In genomic region chr14:94598816-94599655, GRCh38 we compare ENCODE assay signal across 8 cellular contexts. TPM values are rescaled to one million over a fixed set of nuclear protein-coding genes. Genes with fewer than 3 reads are reported as not detected.
A peak's percentile ranks its signal among the peaks of the same experiment; 100 is the strongest.
DNase-seq lines count a peak whose midpoint lies in the region; ATAC-seq, FAIRE-seq and TF ChIP-seq lines count a peak whose summit lies in the region.

No MANE protein-coding gene starts in this region.

- H3K9ac ChIP-seq in H1 (replicated peaks in 1 of 4; ENCODE audit: extremely low read depth in 1 of 4, low read depth in 3 of 4, low read length in 3 of 4), result no peak overlapping the region

- H3K9me3 ChIP-seq in H1 (ENCODE audit: insufficient read depth in 2 of 2, low read depth in 1 of 2, low read length in 1 of 2), result no peaks in the 10 kb centered on the region

- no peaks in the 10 kb centered on the region for H3K36me3 ChIP-seq in H1 (ENCODE audit: control insufficient read depth in 2 of 4, insufficient read depth in 4 of 4, low read length in 3 of 4)

- no peak overlapping the region for H2BK15ac ChIP-seq in H1 (ENCODE audit: low read length)

- no peak overlapping the region for H4K91ac ChIP-seq in H1 (replicated peaks; ENCODE audit: insufficient read length, low read length)

- H3K79me1 ChIP-seq in H1 (ENCODE audit: low read depth, low read length), result no peaks in the 10 kb centered on the region

- H3K14ac ChIP-seq in H1 (ENCODE audit: insufficient read length), result no peak overlapping the region

- no peak overlapping the region for H3K4ac ChIP-seq in H1 (replicated peaks; ENCODE audit: insufficient read length, low read depth, low read length)

- H2BK5ac ChIP-seq in H1 (ENCODE audit: low read depth, low read length), result 0 out of 2 replicates have a peak overlapping the region, but pooled peaks have one; percentile 24

- H3K4me1 Mint-ChIP-seq in mesothelial cell of epicardium, result peaks cover 29% of the 10 kb centered on the region

- no peak overlapping the region for H3K4me3 ChIP-seq in H1 (ENCODE audit: extremely low read depth in 1 of 4, insufficient read depth in 2 of 4, low read depth in 3 of 4, low read length in 4 of 4)

- no peak overlapping the region for H2BK20ac ChIP-seq in H1 (ENCODE audit: low read length)

- H2AFZ ChIP-seq in H1 (ENCODE audit: low read length), result peak overlapping the region; percentile 75

- H3K23me2 ChIP-seq in H1 (ENCODE audit: low read depth, low read length), result no peaks in the 10 kb centered on the region; the same call in 1 of the 2 replicates

- FAIRE-seq in A204.1 (lab: Jason Lieb, UNC), result peak; percentile 98
- no peak for FAIRE-seq in H1 (lab: Jason Lieb, UNC)

- no peaks in the 10 kb centered on the region for H3K79me2 ChIP-seq in H1 (ENCODE audit: control insufficient read depth in 1 of 2, insufficient read depth in 2 of 2, low read length in 2 of 2)

- H4K20me1 ChIP-seq in H1 (replicated peaks in 1 of 2; ENCODE audit: control insufficient read depth in 1 of 2, insufficient read depth in 2 of 2, low read length in 2 of 2), result no peaks in the 10 kb centered on the region

- H3K18ac ChIP-seq in H1 (ENCODE audit: extremely low read depth, low read length), result peak overlapping the region; percentile 71

- no peaks in the 10 kb centered on the region for H3K27me3 ChIP-seq in H1 (replicated peaks in 1 of 4; ENCODE audit: control insufficient read depth in 3 of 4, extremely low read depth in 1 of 4, insufficient read depth in 3 of 4, low read length in 3 of 4)

- no peak overlapping the region for H3K4me3 Mint-ChIP-seq in mesothelial cell of epicardium

- H2BK12ac ChIP-seq in H1 (ENCODE audit: low read depth, low read length), result peak overlapping the region; percentile 43; the same call in 1 of the 2 replicates

- no peak overlapping the region for H2AK5ac ChIP-seq in H1 (ENCODE audit: low read depth, low read length)

- no peaks in the 10 kb centered on the region for H3K36me3 Mint-ChIP-seq in mesothelial cell of epicardium

- 86% methylated on average over 11 of the region's 11 CpGs; no CpG with 5 or more reads in 1 of the 2 experiments for WGBS in H1 (ENCODE audit: extremely low coverage in 1 of 2, insufficient coverage in 1 of 2, insufficient read length in 1 of 2, insufficient replicate concordance in 2 of 2, low coverage in 1 of 2, low lambda C conversion rate in 2 of 2, missing lambda C conversion rate in 1 of 2), 2 experiments

- TF ChIP-seq CTCF in H1 (IDR thresholded peaks at IDR 0.05; ENCODE audit: control extremely low read depth in 1 of 3, insufficient read depth in 1 of 3, low read depth in 1 of 3, low read length in 3 of 3) (peak; percentile 2 to 15 (median 3); a peak in 3 of 4 replicates), mesothelial cell of epicardium (IDR thresholded peaks at IDR 0.05; ENCODE audit: unreplicated experiment) (no peak)

- H4K8ac ChIP-seq in H1 (ENCODE audit: extremely low read depth, insufficient read depth, low read length), result peak overlapping the region; percentile 29; the same call in 1 of the 2 replicates

- DNase-seq in M059J (ENCODE audit: low read depth), result peak; percentile 92
- DNase-seq in H1 (ENCODE audit: low read depth in 1 of 2, low spot score in 2 of 2), result no peak
- no peak for DNase-seq in mesothelial cell of epicardium (ENCODE audit: low spot score in 2 of 2, unreplicated experiment in 2 of 2)
- no peak for DNase-seq in SHP77 (lab: John Stamatoyannopoulos, UW)
- DNase-seq in CD1c-positive myeloid dendritic cell (ENCODE audit: extremely low spot score), result no peak

- H3K27ac Mint-ChIP-seq in mesothelial cell of epicardium, result peak overlapping the region; percentile 5

- peaks cover 0 to 7% (median 4%) of the 10 kb centered on the region in 4 experiments; a peak in 5 of 7 replicates for H3K4me1 ChIP-seq in H1 (replicated peaks in 1 of 4; ENCODE audit: control insufficient read depth in 3 of 4, insufficient read depth in 4 of 4, low read length in 3 of 4)

- no peak overlapping the region for H3K4me2 ChIP-seq in H1 (ENCODE audit: insufficient read depth in 1 of 2, low read depth in 2 of 2, low read length in 2 of 2)

- H3K23ac ChIP-seq in H1 (ENCODE audit: insufficient read length), result no peak overlapping the region

- CTCF ChIA-PET in H1 (lab: Charles Lee; ENCODE audit: partially characterized antibody), result interaction anchor here (0.6 to 2.4 kb wide), 11 partner anchors 13 to 482 kb away, joined by 3 to 13 read pairs (median 3); partner anchors contain the start of gene SERPINA3

- H2BK120ac ChIP-seq in H1 (replicated peaks; ENCODE audit: low read depth, low read length), result no peak overlapping the region

- ATAC-seq in GM19467 (IDR thresholded peaks at IDR 0.05; ENCODE audit: unreplicated experiment) (no peak), HG03095 (IDR thresholded peaks at IDR 0.05; ENCODE audit: unreplicated experiment) (no peak)

- TF ChIP-seq EP300 in H1 (IDR thresholded peaks at IDR 0.05; ENCODE audit: borderline replicate concordance in 1 of 2, low read depth in 2 of 2, low read length in 2 of 2), result no peak

- no peak overlapping the region for H3K56ac ChIP-seq in H1 (replicated peaks; ENCODE audit: insufficient read length, low read depth, low read length)

- no peak for TF ChIP-seq POLR2A in H1 (IDR thresholded peaks at IDR 0.05; ENCODE audit: control extremely low read depth in 1 of 2, low read depth in 2 of 2, low read length in 2 of 2)

- no peaks in the 10 kb centered on the region for H3K9me3 Mint-ChIP-seq in mesothelial cell of epicardium

- no peak overlapping the region for H4K5ac ChIP-seq in H1 (ENCODE audit: insufficient read length, low read depth, low read length)

- POLR2A ChIA-PET in H1 (lab: Charles Lee; ENCODE audit: partially characterized antibody), result interaction anchor here (0.7 kb wide), 1 partner anchor 100 kb away, joined by 6 read pairs; no protein-coding TSS in a partner anchor

- H3K27ac ChIP-seq in H1 (ENCODE audit: low read depth, low read length), result no peak overlapping the region

- peaks cover 9% of the 10 kb centered on the region for H3K27me3 Mint-ChIP-seq in mesothelial cell of epicardium (ENCODE audit: low read depth)

- TF ChIP-seq RAD21 in H1 (IDR thresholded peaks at IDR 0.05 in 1 of 2, conservative IDR thresholded peaks at IDR 0.05 in 1 of 2; ENCODE audit: low read depth in 2 of 2, low read length in 2 of 2), result peak in 1 of 2 experiments; percentile 33; a peak in 1 of 4 replicates

TF ChIP-seq in H1, 55 proteins besides CTCF, POLR2A, EP300 and RAD21:
- TF ChIP-seq CEBPB (IDR thresholded peaks at IDR 0.05; ENCODE audit: low read depth, low read length), result peak; percentile 81
- TF ChIP-seq TAF7 (optimal IDR thresholded peaks at IDR 0.05; ENCODE audit: borderline replicate concordance, low read depth, low read length), result no peak
- peak; percentile 38; the same call in 1 of the 2 replicates for TF ChIP-seq ATF3 (IDR thresholded peaks at IDR 0.05; ENCODE audit: insufficient read depth, low read depth, low read length)
- TF ChIP-seq TBP (IDR thresholded peaks at IDR 0.05; ENCODE audit: low read depth, low read length), result no peak
TF ChIP-seq in H1: peak in this region for 2.

RNA-seq across cellular contexts. Expression of gene SERPINA3, which starts 13.2 kb away (rescaled TPM):
- 0.07 and 0.15 TPM in 2 replicates for total RNA-seq in M059J (2014; rRNA removed; shearing (Covaris generic))
- not detected in 2 replicates for total RNA-seq in H1 (2021; fragmentation: NEBNext Ultra II Directional; extraction: Animal tissue kit (Norgen Biotek cat#: 25700))
- not detected in 2 replicates for polyA plus RNA-seq in H1 (2011; rRNA removed)
- polyA plus RNA-seq in H1 (2011; cell fraction: cytosol; rRNA removed), result 0.30 TPM
- not detected for polyA plus RNA-seq in H1 (2011; cell fraction: nucleus; rRNA removed)
- polyA plus RNA-seq in H1 (2012, experiment 1 of 2), result not detected in 4 replicates
- polyA plus RNA-seq in H1 (2012, experiment 2 of 2), result 0.17 TPM
- not detected for polyA plus RNA-seq in H1 (2013, experiment 1 of 2)
- not detected for polyA plus RNA-seq in H1 (2013, experiment 2 of 2)
- not detected in 2 replicates for polyA minus RNA-seq in H1 (2011; rRNA and poly(A)+ RNA removed)
- not detected for polyA minus RNA-seq in H1 (2011; cell fraction: cytosol; rRNA and poly(A)+ RNA removed)
- not detected for polyA minus RNA-seq in H1 (2011; cell fraction: nucleus; rRNA and poly(A)+ RNA removed)
- 0.11 to 0.29 TPM in 2 of 3 replicates, not detected in the other for total RNA-seq in mesothelial cell of epicardium

RNA-seq across cellular contexts. Expression of gene SERPINA5, which starts 17.8 kb away (rescaled TPM):
- 0.05 TPM in 1 of 2 replicates, not detected in the other for total RNA-seq in M059J (2014; rRNA removed; shearing (Covaris generic))
- total RNA-seq in H1 (2021; fragmentation: NEBNext Ultra II Directional; extraction: Animal tissue kit (Norgen Biotek cat#: 25700)), result 1.9 and 2.1 TPM in 2 replicates
- 1.6 and 1.8 TPM in 2 replicates for polyA plus RNA-seq in H1 (2011; rRNA removed)
- 2.0 TPM for polyA plus RNA-seq in H1 (2011; cell fraction: cytosol; rRNA removed)
- polyA plus RNA-seq in H1 (2011; cell fraction: nucleus; rRNA removed), result 1.8 TPM
- 1.9 to 2.4 TPM (median 2.0 TPM) in 4 replicates for polyA plus RNA-seq in H1 (2012, experiment 1 of 2)
- 1.6 TPM for polyA plus RNA-seq in H1 (2012, experiment 2 of 2)
- 3.2 TPM for polyA plus RNA-seq in H1 (2013, experiment 1 of 2)
- polyA plus RNA-seq in H1 (2013, experiment 2 of 2), result 3.6 TPM
- 1.6 and 1.9 TPM in 2 replicates for polyA minus RNA-seq in H1 (2011; rRNA and poly(A)+ RNA removed)
- polyA minus RNA-seq in H1 (2011; cell fraction: cytosol; rRNA and poly(A)+ RNA removed), result 0.81 TPM
- polyA minus RNA-seq in H1 (2011; cell fraction: nucleus; rRNA and poly(A)+ RNA removed), result 1.2 TPM
- 0.16 to 0.44 TPM (median 0.29 TPM) in 3 replicates for total RNA-seq in mesothelial cell of epicardium

RNA-seq across cellular contexts. Expression of gene SERPINA4, which starts 37.8 kb away (rescaled TPM):
- total RNA-seq in M059J (2014; rRNA removed; shearing (Covaris generic)), result not detected in 2 replicates
- not detected in 2 replicates for total RNA-seq in H1 (2021; fragmentation: NEBNext Ultra II Directional; extraction: Animal tissue kit (Norgen Biotek cat#: 25700))
- polyA plus RNA-seq in H1 (2011; rRNA removed), result not detected in 2 replicates
- polyA plus RNA-seq in H1 (2011; cell fraction: cytosol; rRNA removed), result not detected
- polyA plus RNA-seq in H1 (2011; cell fraction: nucleus; rRNA removed), result not detected
- polyA plus RNA-seq in H1 (2012, experiment 1 of 2), result not detected in 4 replicates
- not detected for polyA plus RNA-seq in H1 (2012, experiment 2 of 2)
- not detected for polyA plus RNA-seq in H1 (2013, experiment 1 of 2)
- polyA plus RNA-seq in H1 (2013, experiment 2 of 2), result not detected
- not detected in 2 replicates for polyA minus RNA-seq in H1 (2011; rRNA and poly(A)+ RNA removed)
- polyA minus RNA-seq in H1 (2011; cell fraction: cytosol; rRNA and poly(A)+ RNA removed), result not detected
- polyA minus RNA-seq in H1 (2011; cell fraction: nucleus; rRNA and poly(A)+ RNA removed), result not detected
- not detected in 3 replicates for total RNA-seq in mesothelial cell of epicardium
